8 cellular contexts compared by ENCODE assay signal in the genomic region with DNA sequence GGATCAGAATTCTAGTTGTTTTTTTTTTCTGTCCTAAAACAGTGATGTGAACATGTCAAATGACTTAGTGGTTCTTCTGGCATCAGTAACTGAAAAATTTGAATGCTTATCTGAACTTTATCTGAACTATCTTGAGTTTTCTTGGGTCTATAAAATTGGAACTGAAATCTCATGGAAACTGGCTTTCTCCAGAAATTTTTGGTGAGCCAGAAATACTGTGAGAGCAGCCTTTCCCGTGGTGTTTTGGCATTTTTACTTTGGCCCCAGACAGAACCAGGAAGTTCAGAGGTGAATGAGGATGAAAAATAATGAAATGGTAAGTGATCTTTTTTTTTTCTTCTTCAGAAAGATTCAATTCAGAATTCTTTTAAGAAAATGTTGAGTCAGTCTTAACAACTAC.
"Had no signal": no experiment of that assay in that cellular context is flagged by ENCODE, and none has a peak within 500 bp of the region (broad histone marks: within the 10 kb centered on the region; RNA-seq: fewer than 3 reads in every experiment).

No MANE protein-coding gene starts in this region.

- H3K4me2 ChIP-seq: GM23338 had no signal

- DNase-seq: H9, HCEC 1CT, IMR-90, KBM-7 had no signal

- H3K9me3 Mint-ChIP-seq: GM23338, H9 had no signal

- FAIRE-seq: H1, H54 had no signal

- ATAC-seq: GM23338 had no signal

- H3K4me3 Mint-ChIP-seq: GM23338, H9 had no signal

- H3K4me3 ChIP-seq: GM23338 had no signal

- H3K4me1 Mint-ChIP-seq: GM23338, H9 had no signal

- H2AFZ ChIP-seq: GM23338 had no signal

- H3K27ac Mint-ChIP-seq: GM23338, H9 had no signal

- H3K27ac ChIP-seq: HL-60 had no signal
